ENCODE assay signal across 9 cellular contexts in genomic region chr12:32754101-32754500, GRCh38. TPM values are rescaled to one million over a fixed set of nuclear protein-coding genes. Genes with fewer than 3 reads are reported as not detected.
A peak's percentile ranks its signal among the peaks of the same experiment; 100 is the strongest.
DNase-seq lines count a peak whose midpoint lies in the region; ATAC-seq, FAIRE-seq and TF ChIP-seq lines count a peak whose summit lies in the region.
"Had no signal": no experiment of that assay in that cellular context is flagged by ENCODE, and none has a peak within 500 bp of the region (broad histone marks: within the 10 kb centered on the region; RNA-seq: fewer than 3 reads in every experiment).

No MANE protein-coding gene starts in this region.

- no peaks in the 10 kb centered on the region for H3K9me3 ChIP-seq in BLaER1 treated with 17β-estradiol and CSF1 and Interleukin-3, amounts not matched to agents 10 nM and 100 nM (replicated peaks in 1 of 11)
- H3K9me3 ChIP-seq in K562 (replicated peaks; ENCODE audit: control insufficient read depth, insufficient read depth, low read depth, low read length), result no peaks in the 10 kb centered on the region
- no peaks in the 10 kb centered on the region for H3K9me3 ChIP-seq in mucosa of rectum (ENCODE audit: control insufficient read depth in 2 of 2, low read length in 2 of 2)
- no peaks in the 10 kb centered on the region for H3K9me3 ChIP-seq in Peyer's patch

- TF ChIP-seq EP300 in K562 (IDR thresholded peaks at IDR 0.05; ENCODE audit: low read length), result no peak

- peaks cover 13 to 23% (median 18%) of the 10 kb centered on the region in 10 experiments for H3K4me1 ChIP-seq in BLaER1 treated with 17β-estradiol and CSF1 and Interleukin-3, amounts not matched to agents 10 nM and 100 nM
- H3K4me1 ChIP-seq in K562 (replicated peaks in 1 of 2; ENCODE audit: control insufficient read depth in 2 of 2, insufficient read depth in 2 of 2, low read length in 2 of 2) (peaks cover 4 to 5% of the 10 kb centered on the region in 2 experiments; a peak in 1 of 5 replicates), mucosa of rectum (ENCODE audit: control insufficient read depth in 2 of 2, insufficient read depth in 2 of 2, low read length in 2 of 2) (peaks cover 4 to 15% of the 10 kb centered on the region in 2 donors), Peyer's patch (peaks cover 0 to 18% (median 3%) of the 10 kb centered on the region in 4 donors)

- CTCF ChIA-PET in K562 (lab: Yijun Ruan, JAX; ENCODE audit: low intra/inter-chr PET ratio), result interaction anchor here (0.6 kb wide), 2 partner anchors 1268 to 1430 kb away, joined by 3 read pairs; partner anchors contain the start of gene ALG10

- TF ChIP-seq CTCF in K562 (IDR thresholded peaks at IDR 0.05 in 2 of 3, conservative IDR thresholded peaks at IDR 0.05 in 1 of 3; ENCODE audit: insufficient read depth in 2 of 3, low read depth in 1 of 3, low read length in 3 of 3), result no peak
- no peak for TF ChIP-seq CTCF in Peyer's patch (IDR thresholded peaks at IDR 0.05)

- peaks cover 0 to 49% (median 24%) of the 10 kb centered on the region in 11 experiments; a peak in 16 of 22 replicates for H4K20me1 ChIP-seq in BLaER1 treated with 17β-estradiol and CSF1 and Interleukin-3, amounts not matched to agents 10 nM and 100 nM
- no peaks in the 10 kb centered on the region for H4K20me1 ChIP-seq in K562 (replicated peaks; ENCODE audit: control insufficient read depth, insufficient read depth, low read length)

- H3K36me3 ChIP-seq in BLaER1 treated with 17β-estradiol and CSF1 and Interleukin-3, amounts not matched to agents 10 nM and 100 nM, result peaks cover 41 to 50% (median 49%) of the 10 kb centered on the region in 11 experiments
- H3K36me3 ChIP-seq in K562 (ENCODE audit: control insufficient read depth, insufficient read depth, low read length) (peaks cover 46% of the 10 kb centered on the region), mucosa of rectum (ENCODE audit: control insufficient read depth in 2 of 2, insufficient read depth in 2 of 2, low read length in 2 of 2) (peaks cover 26 to 32% of the 10 kb centered on the region in 2 donors), Peyer's patch (peaks cover 0 to 45% (median 0%) of the 10 kb centered on the region in 3 donors)

- H3K4me3 ChIP-seq in BLaER1 treated with 17β-estradiol and CSF1 and Interleukin-3, amounts not matched to agents 10 nM and 100 nM, result peak overlapping the region; percentile 74 to 99 (median 90)
- H3K4me3 ChIP-seq in K562 (peak overlapping the region; percentile 73), mucosa of rectum (ENCODE audit: low read length in 2 of 2) (peak overlapping the region; percentile 31 to 99), Peyer's patch (peak overlapping the region in 2 of 4 donors; percentile 75 to 87)

- in situ Hi-C loops in K562 (cut with MboI), result no loop called here

- TF ChIP-seq RAD21 in K562 (CRISPR knock-in tag; conservative IDR thresholded peaks at IDR 0.05 in 1 of 2, IDR thresholded peaks at IDR 0.05 in 1 of 2), result no peak

- no peaks in the 10 kb centered on the region for H3K27me3 Mint-ChIP-seq in IgD-negative memory B cell

- no peak for ATAC-seq in K562

- no peaks in the 10 kb centered on the region for H3K9me3 Mint-ChIP-seq in IgD-negative memory B cell

- 0% methylated on average over 2 of the region's 2 CpGs for whole genome bisulfite sequencing in K562 (ENCODE audit: insufficient coverage, low coverage, missing lambda C conversion rate)

- peak overlapping the region; percentile 76 to 96 (median 92) for H3K4me2 ChIP-seq in BLaER1 treated with 17β-estradiol and CSF1 and Interleukin-3, amounts not matched to agents 10 nM and 100 nM
- peak overlapping the region; percentile 83 for H3K4me2 ChIP-seq in K562 (ENCODE audit: insufficient read depth, low read length)

- H2AFZ ChIP-seq in K562 (ENCODE audit: low read depth, low read length), result peak overlapping the region; percentile 6; the same call in 1 of the 2 replicates

- DNase-seq in K562 (ENCODE audit: extremely low read depth in 1 of 4, low spot score in 3 of 4) (peak in 1 of 4 experiments; percentile 16), Peyer's patch (no peak), putamen (ENCODE audit: low spot score) (no peak), NCI-H524 treated with DMSO at 0.1 percent for 48 hours (lab: John Stamatoyannopoulos, UW) (no peak)
- DNase-seq in activated effector memory CD4-positive, alpha-beta T cell treated with Interleukin-2 at 50 U/mL for 16 hours, result no peak
- DNase-seq: NCI-H187 treated with DMSO at 0.1 percent for 48 hours had no signal

- TF ChIP-seq POLR2A in K562 (conservative IDR thresholded peaks at IDR 0.05), result no peak
- TF ChIP-seq POLR2A in Peyer's patch (IDR thresholded peaks at IDR 0.05), result no peak

- peaks cover 11 to 18% (median 13%) of the 10 kb centered on the region in 3 donors for H3K4me1 Mint-ChIP-seq in IgD-negative memory B cell

- H3K4me3 Mint-ChIP-seq in IgD-negative memory B cell, result peak overlapping the region; percentile 61 to 92 (median 88)

- BruUV-seq in K562 (replicated peaks; lab: Mats Ljungman, UMichigan), result no TSS peak

- H3K9me1 ChIP-seq in K562 (ENCODE audit: control insufficient read depth, insufficient read depth, low read length), result no peaks in the 10 kb centered on the region

- peaks cover 33% of the 10 kb centered on the region for H3K79me2 ChIP-seq in K562 (ENCODE audit: control insufficient read depth, insufficient read depth, low read length)

- FAIRE-seq in K562 (lab: Jason Lieb, UNC), result peak; percentile 35

- peaks cover 4% of the 10 kb centered on the region for H3K36me3 Mint-ChIP-seq in IgD-negative memory B cell

- H3K9ac ChIP-seq in BLaER1 treated with 17β-estradiol and CSF1 and Interleukin-3, amounts not matched to agents 10 nM and 100 nM, result peak overlapping the region; percentile 91 to 98 (median 95)
- H3K9ac ChIP-seq in K562 (ENCODE audit: insufficient read depth in 1 of 2, low read depth in 2 of 2, low read length in 2 of 2) (peak overlapping the region; percentile 85 to 89), mucosa of rectum (ENCODE audit: low read depth in 1 of 2, low read length in 2 of 2) (no peak overlapping the region)

- intact Hi-C loops in K562 (cut with micrococcal nuclease), result loop anchor here (10.0 kb wide), 3 partner anchors 841 to 1371 kb away; partner anchors contain the start of gene ETFBKMT

- no peaks in the 10 kb centered on the region for H3K27me3 ChIP-seq in BLaER1 treated with 17β-estradiol and CSF1 and Interleukin-3, amounts not matched to agents 10 nM and 100 nM
- H3K27me3 ChIP-seq in K562 (ENCODE audit: control insufficient read depth in 2 of 2, insufficient read depth in 2 of 2, low read length in 2 of 2), result no peaks in the 10 kb centered on the region
- H3K27me3 ChIP-seq in mucosa of rectum (ENCODE audit: control insufficient read depth in 2 of 2, insufficient read depth in 2 of 2, low read length in 2 of 2), result no peaks in the 10 kb centered on the region
- H3K27me3 ChIP-seq in Peyer's patch, result no peaks in the 10 kb centered on the region

- peak overlapping the region; percentile 86 to 98 (median 95); a peak in 21 of 22 replicates for H3K27ac ChIP-seq in BLaER1 treated with 17β-estradiol and CSF1 and Interleukin-3, amounts not matched to agents 10 nM and 100 nM
- H3K27ac ChIP-seq in K562 (ENCODE audit: extremely low read depth, low read depth, low read length) (peak overlapping the region; percentile 29), mucosa of rectum (ENCODE audit: low read depth in 2 of 2, low read length in 2 of 2) (no peak overlapping the region), Peyer's patch (no peak overlapping the region)

- POLR2A ChIA-PET in K562 (lab: Yijun Ruan, JAX), result interaction anchor here (1.0 to 2.3 kb wide), 2 partner anchors 8 to 13 kb away, joined by 3 to 7 read pairs; no protein-coding TSS in a partner anchor

- H3K27ac Mint-ChIP-seq in IgD-negative memory B cell, result peak overlapping the region; percentile 69 to 94 (median 78)

TF ChIP-seq in K562, 482 proteins besides CTCF, POLR2A, EP300 and RAD21:
- TF ChIP-seq SPI1 (IDR thresholded peaks at IDR 0.05; ENCODE audit: borderline replicate concordance, low read depth, low read length), result peak; percentile 39; the same call in 1 of the 2 replicates
- no peak for TF ChIP-seq ZNF282 (CRISPR knock-in tag; IDR thresholded peaks at IDR 0.05)

RNA-seq across cellular contexts. Expression of gene YARS2, which starts 1.6 kb away (rescaled TPM):
- 20.8 TPM for polyA plus RNA-seq in IgD-negative memory B cell
- 21.3 and 22.4 TPM in 2 replicates for total RNA-seq in K562 (2011; cell fraction: chromatin; rRNA removed; ENCODE audit: low replicate concordance)
- total RNA-seq in K562 (2011; cell fraction: nucleolus; rRNA removed), result 26.5 and 26.7 TPM in 2 replicates
- 17.7 and 18.4 TPM in 2 replicates for total RNA-seq in K562 (2011; cell fraction: nucleoplasm; rRNA removed)
- 28.7 and 34.4 TPM in 2 replicates for total RNA-seq in K562 (2014; rRNA removed)
- 40.6 and 42.2 TPM in 2 replicates for total RNA-seq in K562 (2014; rRNA removed; fragmentation: Illumina TruSeq; extraction: Trizol)
- 36.5 and 40.9 TPM in 2 replicates for total RNA-seq in K562 (2015; rRNA removed; fragmentation: Illumina TruSeq; extraction: Trizol)
- 24.2 and 25.1 TPM in 2 replicates for total RNA-seq in K562 (2021)
- polyA plus RNA-seq in K562 (2011; rRNA removed), result 29.8 and 37.5 TPM in 2 replicates
- 24.0 and 30.5 TPM in 2 replicates for polyA plus RNA-seq in K562 (2011; cell fraction: cytosol; rRNA removed)
- 16.9 and 21.7 TPM in 2 replicates for polyA plus RNA-seq in K562 (2011; cell fraction: nucleus; rRNA removed)
- 13.5 and 24.6 TPM in 2 replicates for polyA plus RNA-seq in K562 (2012)
- 19.9 and 23.1 TPM in 2 replicates for polyA plus RNA-seq in K562 (2014; fragmentation: Illumina TruSeq; extraction: Trizol)
- polyA plus RNA-seq in K562 (2014; fragmentation: Nextera tagmentation; extraction: Ambion mirVana), result 10 to 100 TPM; 15.2 to 18.4 TPM
- 30.3 and 35.0 TPM in 2 replicates for polyA plus RNA-seq in K562 (2014; rRNA removed)
- 24.1 and 24.8 TPM in 2 replicates for polyA minus RNA-seq in K562 (2011; rRNA and poly(A)+ RNA removed)
- 11.0 and 17.3 TPM in 2 replicates for polyA minus RNA-seq in K562 (2011; cell fraction: cytosol; rRNA and poly(A)+ RNA removed)
- 25.0 and 29.8 TPM in 2 replicates for polyA minus RNA-seq in K562 (2011; cell fraction: nucleus; rRNA and poly(A)+ RNA removed)
- 10 to 100 TPM in 3 of 4 donors, 1 to 10 TPM in 1; 9.6 to 22.8 (median 19.2) TPM for total RNA-seq in Peyer's patch

Comparison
In these comparisons a context has a peak if more than half of its experiments do, and no peak if none do; other contexts are left out.
1. H3K27ac ChIP-seq: peak in BLaER1 treated with 17β-estradiol and CSF1 and Interleukin-3, amounts not matched to agents 10 nM and 100 nM (11 of 11) and K562 (single experiment); none in mucosa of rectum (0 of 2) and Peyer's patch (0 of 4).
2. H3K9ac ChIP-seq: peak in BLaER1 treated with 17β-estradiol and CSF1 and Interleukin-3, amounts not matched to agents 10 nM and 100 nM (11 of 11) and K562 (2 of 2); none in mucosa of rectum (0 of 2).